14 cellular contexts compared by ENCODE assay signal in genomic region chrX:51024106-51024696, GRCh38.
A peak's percentile ranks its signal among the peaks of the same experiment; 100 is the strongest.
DNase-seq lines count a peak whose midpoint lies in the region; ATAC-seq and TF ChIP-seq lines count a peak whose summit lies in the region.
"Had no signal": no experiment of that assay in that cellular context is flagged by ENCODE, and none has a peak within 500 bp of the region (broad histone marks: within the 10 kb centered on the region; RNA-seq: fewer than 3 reads in every experiment).

No MANE protein-coding gene starts in this region.

- CTCF ChIA-PET in Calu3 (lab: Charles Lee), result interaction anchor here (1.7 kb wide), 1 partner anchor 16 kb away, joined by 3 read pairs; no protein-coding TSS in a partner anchor

- BruUV-seq in Calu3 (replicated peaks; lab: Mats Ljungman, UMichigan), result no TSS peak

- H3K27me3 Mint-ChIP-seq in Calu3 (ENCODE audit: unreplicated experiment), result peaks cover 11% of the 10 kb centered on the region
- H3K27me3 Mint-ChIP-seq in T-helper 17 cell, result peaks cover 11% of the 10 kb centered on the region

- DNase-seq in Calu3 (peak; percentile 36), activated T-cell treated with anti-CD3 and anti-CD28 coated beads for 4 hours (no peak), T-helper 17 cell (no peak), T-helper 1 cell (no peak), AML-193 (lab: John Stamatoyannopoulos, UW) (no peak)
- DNase-seq: activated CD8-positive, alpha-beta memory T cell treated with anti-CD3 and anti-CD28 coated beads, Interleukin-2, amount 50 U/mL, for 48 hours; activated naive CD8-positive, alpha-beta T cell treated with anti-CD3 and anti-CD28 coated beads, Interleukin-2, amount 10 ng/mL, durations not matched to agents 7 days and 5 days; DMS153; NCI-H1092; spleen had no signal

- H3K4me1 Mint-ChIP-seq in Calu3 (ENCODE audit: low read depth, unreplicated experiment) (peaks cover 12% of the 10 kb centered on the region), T-helper 17 cell (no peaks in the 10 kb centered on the region)
- H3K4me1 Mint-ChIP-seq: activated naive CD8-positive, alpha-beta T cell treated with anti-CD3 and anti-CD28 coated beads, Interleukin-2, amount 10 ng/mL, durations not matched to agents 7 days and 5 days had no signal

- no peaks in the 10 kb centered on the region for H3K9me3 ChIP-seq in T-helper 17 cell (ENCODE audit: control insufficient read depth, low read length, poor library complexity, severe bottlenecking)
- H3K9me3 ChIP-seq: spleen had no signal

- ATAC-seq in GM19328 (IDR thresholded peaks at IDR 0.05; ENCODE audit: unreplicated experiment) (peak; percentile 67), HG02759 (IDR thresholded peaks at IDR 0.05; ENCODE audit: unreplicated experiment) (peak; percentile 42), HG03565 (IDR thresholded peaks at IDR 0.05; ENCODE audit: unreplicated experiment) (peak; percentile 59), T-helper 17 cell (no peak)

- peak overlapping the region; percentile 16 for H3K4me3 Mint-ChIP-seq in Calu3 (ENCODE audit: low read depth, unreplicated experiment)
- no peak overlapping the region for H3K4me3 Mint-ChIP-seq in T-helper 17 cell
- H3K4me3 Mint-ChIP-seq: activated naive CD8-positive, alpha-beta T cell treated with anti-CD3 and anti-CD28 coated beads, Interleukin-2, amount 10 ng/mL, durations not matched to agents 7 days and 5 days; mesothelial cell of epicardium had no signal

- intact Hi-C loops in Calu3 (cut with micrococcal nuclease; ENCODE audit: unreplicated experiment), result no loop called here

- H3K27ac Mint-ChIP-seq in Calu3 (ENCODE audit: unreplicated experiment), result peak overlapping the region; percentile 46
- no peak overlapping the region for H3K27ac Mint-ChIP-seq in T-helper 17 cell
- H3K27ac Mint-ChIP-seq: activated naive CD8-positive, alpha-beta T cell treated with anti-CD3 and anti-CD28 coated beads, Interleukin-2, amount 10 ng/mL, durations not matched to agents 7 days and 5 days; mesothelial cell of epicardium had no signal

- H3K36me3 Mint-ChIP-seq in Calu3 (ENCODE audit: insufficient read depth, unreplicated experiment) (peaks cover 9% of the 10 kb centered on the region), T-helper 17 cell (ENCODE audit: low read depth) (peaks cover 2% of the 10 kb centered on the region)
- H3K36me3 Mint-ChIP-seq: activated naive CD8-positive, alpha-beta T cell treated with anti-CD3 and anti-CD28 coated beads, Interleukin-2, amount 10 ng/mL, durations not matched to agents 7 days and 5 days had no signal

- H3K9me3 Mint-ChIP-seq in Calu3 (ENCODE audit: low read depth, unreplicated experiment), result peaks cover 5% of the 10 kb centered on the region
- H3K9me3 Mint-ChIP-seq: activated naive CD8-positive, alpha-beta T cell treated with anti-CD3 and anti-CD28 coated beads, Interleukin-2, amount 10 ng/mL, durations not matched to agents 7 days and 5 days had no signal

- no peak for TF ChIP-seq CTCF in Calu3 (IDR thresholded peaks at IDR 0.05; ENCODE audit: unreplicated experiment)
